ENCODE assay signal across 13 cellular contexts in the genomic region with DNA sequence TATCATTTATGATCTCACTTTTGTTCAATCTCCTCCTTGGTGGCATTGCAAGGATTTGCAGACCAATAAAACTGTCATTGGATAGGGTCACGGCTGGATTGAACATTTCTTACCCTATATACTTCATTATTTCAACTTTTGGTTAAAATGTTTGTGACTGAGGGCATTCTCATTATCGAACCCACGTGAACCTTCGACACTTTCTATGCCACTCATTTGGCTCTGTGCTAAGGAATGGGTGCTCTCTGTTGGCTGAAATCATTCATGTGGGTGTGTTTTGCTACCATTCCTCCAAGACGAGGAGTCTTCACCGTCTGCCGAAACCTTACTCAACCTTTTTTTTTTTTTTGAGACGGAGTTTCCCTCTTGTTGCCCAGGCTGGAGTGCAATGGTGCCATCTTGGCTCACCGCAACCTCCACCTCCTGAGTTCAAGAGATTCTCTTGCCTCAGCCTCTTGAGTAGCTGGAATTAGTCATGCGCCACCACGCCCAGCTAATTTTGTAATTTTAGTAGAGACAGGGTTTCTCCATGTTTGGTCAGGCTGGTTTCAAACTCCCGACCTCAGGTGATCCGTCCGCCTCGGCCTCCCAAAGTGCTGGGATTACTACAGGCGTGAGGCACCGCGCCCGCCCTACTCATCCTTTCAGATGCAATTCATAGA.
DNase-seq lines count a peak whose midpoint lies in the region; TF ChIP-seq lines count a peak whose summit lies in the region.
"Had no signal": no experiment of that assay in that cellular context is flagged by ENCODE, and none has a peak within 500 bp of the region (broad histone marks: within the 10 kb centered on the region; RNA-seq: fewer than 3 reads in every experiment).

No MANE protein-coding gene starts in this region.

- peaks cover 52% of the 10 kb centered on the region for H3K4me1 ChIP-seq in osteoblast (ENCODE audit: insufficient read depth, low read length)

- H3K4me2 ChIP-seq in osteoblast (ENCODE audit: insufficient read depth, low read length), result peak overlapping the region; percentile 43

- H3K27me3 ChIP-seq in osteoblast (ENCODE audit: insufficient read depth, low read length), result no peaks in the 10 kb centered on the region

- H3K27ac Mint-ChIP-seq in HFFc6, result peak overlapping the region; percentile 99
- peak overlapping the region; percentile 98 for H3K27ac Mint-ChIP-seq in chondrocyte (ENCODE audit: unreplicated experiment)
- no peak overlapping the region for H3K27ac Mint-ChIP-seq in activated naive CD8-positive, alpha-beta T cell treated with anti-CD3 and anti-CD28 coated beads for 36 hours

- H3K27ac ChIP-seq in C4-2B (peak overlapping the region; percentile 69), osteoblast (ENCODE audit: low read depth, low read length) (peak overlapping the region; percentile 98)

- H3K9me3 Mint-ChIP-seq in HFFc6 (peaks cover 5% of the 10 kb centered on the region; the same call in 1 of the 2 replicates), chondrocyte (ENCODE audit: low read depth) (no peaks in the 10 kb centered on the region)
- H3K9me3 Mint-ChIP-seq in activated naive CD8-positive, alpha-beta T cell treated with anti-CD3 and anti-CD28 coated beads for 36 hours, result peaks cover 2% of the 10 kb centered on the region

- H3K36me3 ChIP-seq in osteoblast (ENCODE audit: insufficient read depth, low read length), result peaks cover 10% of the 10 kb centered on the region

- peaks cover 32% of the 10 kb centered on the region for H3K27me3 Mint-ChIP-seq in HFFc6 (ENCODE audit: insufficient read depth)
- no peaks in the 10 kb centered on the region for H3K27me3 Mint-ChIP-seq in chondrocyte (ENCODE audit: low read depth)
- no peaks in the 10 kb centered on the region for H3K27me3 Mint-ChIP-seq in activated naive CD8-positive, alpha-beta T cell treated with anti-CD3 and anti-CD28 coated beads for 36 hours

- no peak overlapping the region for H2AFZ ChIP-seq in osteoblast (ENCODE audit: low read length)

- H3K4me3 Mint-ChIP-seq in HFFc6, result peak overlapping the region; percentile 37
- H3K4me3 Mint-ChIP-seq in chondrocyte (ENCODE audit: unreplicated experiment), result no peak overlapping the region
- no peak overlapping the region for H3K4me3 Mint-ChIP-seq in activated naive CD8-positive, alpha-beta T cell treated with anti-CD3 and anti-CD28 coated beads for 36 hours

- DNase-seq in HFFc6, result no peak
- DNase-seq in chondrocyte (ENCODE audit: low spot score), result no peak
- DNase-seq in osteoblast (ENCODE audit: insufficient read length, low spot score, missing footprints), result no peak
- DNase-seq in stimulated activated naive CD4-positive, alpha-beta T cell (lab: John Stamatoyannopoulos, UW), result no peak
- no peak for DNase-seq in activated naive CD8-positive, alpha-beta T cell treated with anti-CD3 and anti-CD28 coated beads for 36 hours
- DNase-seq in SIG-M5 treated with dmso at 0.1 percent for 504 hours (lab: John Stamatoyannopoulos, UW; ENCODE audit: unreplicated experiment), result no peak
- no peak for DNase-seq in HuH-7 (ENCODE audit: low spot score)
- DNase-seq: activated effector memory CD4-positive, alpha-beta T cell treated with anti-CD3 and anti-CD28 coated beads, Interleukin-2, amount 50 U/mL, for 16 hours; glutamatergic neuron; KBM-7; SHP77 treated with DMSO at 0.1 percent for 48 hours had no signal

- no peak for TF ChIP-seq CTCF in C4-2B (conservative IDR thresholded peaks at IDR 0.05)
- TF ChIP-seq CTCF in HFFc6 (IDR thresholded peaks at IDR 0.05), result no peak
- no peak for TF ChIP-seq CTCF in chondrocyte (IDR thresholded peaks at IDR 0.05)
- no peak for TF ChIP-seq CTCF in osteoblast (IDR thresholded peaks at IDR 0.05; ENCODE audit: extremely low read depth, low read depth, low read length)

- peaks cover 83% of the 10 kb centered on the region for H3K4me1 Mint-ChIP-seq in HFFc6 (ENCODE audit: low read depth)
- peaks cover 75% of the 10 kb centered on the region for H3K4me1 Mint-ChIP-seq in chondrocyte (ENCODE audit: low read depth)
- H3K4me1 Mint-ChIP-seq in activated naive CD8-positive, alpha-beta T cell treated with anti-CD3 and anti-CD28 coated beads for 36 hours, result peaks cover 2% of the 10 kb centered on the region

- peaks cover 24% of the 10 kb centered on the region for H3K36me3 Mint-ChIP-seq in HFFc6 (ENCODE audit: low read depth)
- H3K36me3 Mint-ChIP-seq in chondrocyte (ENCODE audit: low read depth), result peaks cover 4% of the 10 kb centered on the region
- peaks cover 10% of the 10 kb centered on the region for H3K36me3 Mint-ChIP-seq in activated naive CD8-positive, alpha-beta T cell treated with anti-CD3 and anti-CD28 coated beads for 36 hours

- H4K20me1 ChIP-seq in osteoblast (ENCODE audit: insufficient read depth, low read length), result no peaks in the 10 kb centered on the region

- no peaks in the 10 kb centered on the region for H3K79me2 ChIP-seq in osteoblast (ENCODE audit: insufficient read depth, low read length)

- no peak overlapping the region for H3K4me3 ChIP-seq in osteoblast (ENCODE audit: insufficient read depth, low read length)
- H3K4me3 ChIP-seq: HAP-1 had no signal

- no peaks in the 10 kb centered on the region for H3K9me3 ChIP-seq in osteoblast (ENCODE audit: low read depth, low read length)
- H3K9me3 ChIP-seq: HAP-1 had no signal
